Comparison of ENCODE assay signal across 9 cellular contexts in the genomic region with DNA sequence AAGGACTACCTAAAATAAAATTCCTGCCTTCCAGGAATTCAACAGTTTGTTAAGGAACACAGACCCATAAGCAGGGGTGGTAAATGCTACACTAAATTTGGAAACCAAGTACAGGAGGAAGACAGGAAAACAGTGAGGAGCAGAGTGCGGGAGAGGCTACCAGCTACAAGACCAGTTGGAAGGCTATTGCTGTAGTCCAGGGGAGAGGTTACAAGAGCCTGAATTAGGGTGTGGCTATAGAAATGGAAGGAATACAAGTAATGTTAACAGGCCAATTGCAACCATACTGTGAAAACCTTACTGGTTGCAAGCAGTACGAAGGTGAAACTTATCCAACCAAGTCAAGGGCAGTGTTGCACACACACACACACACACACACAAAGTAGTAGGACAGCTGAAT. TPM values are rescaled to one million over a fixed set of nuclear protein-coding genes. Genes with fewer than 3 reads are reported as not detected.
DNase-seq lines count a peak whose midpoint lies in the region; ATAC-seq and TF ChIP-seq lines count a peak whose summit lies in the region.
"Had no signal": no experiment of that assay in that cellular context is flagged by ENCODE, and none has a peak within 500 bp of the region (broad histone marks: within the 10 kb centered on the region; RNA-seq: fewer than 3 reads in every experiment).

No MANE protein-coding gene starts in this region.

- H3K4me1 Mint-ChIP-seq in IgD-negative memory B cell: peaks cover 21 to 26% (median 25%) of the 10 kb centered on the region in 3 donors

- no peak for TF ChIP-seq CTCF in brain microvascular endothelial cell (IDR thresholded peaks at IDR 0.05; ENCODE audit: low read depth, low read length, missing control alignments)

- ATAC-seq in GM19467 (IDR thresholded peaks at IDR 0.05; ENCODE audit: unreplicated experiment): no peak
- no peak for ATAC-seq in GM21717 (IDR thresholded peaks at IDR 0.05; ENCODE audit: unreplicated experiment)

- in situ Hi-C loops in brain microvascular endothelial cell (cut with HindIII; ENCODE audit: low pct_ligation_motif_present, low sequenced_read_pairs): no loop called here

- peak overlapping the region; percentile 96 for H3K4me2 ChIP-seq in BLaER1

- peaks cover 10% of the 10 kb centered on the region for H3K27me3 Mint-ChIP-seq in IgD-negative memory B cell

- H3K27ac Mint-ChIP-seq in IgD-negative memory B cell: peak overlapping the region in 1 of 3 donors; percentile 56

- H3K36me3 ChIP-seq in BLaER1 (peaks cover 19% of the 10 kb centered on the region), brain microvascular endothelial cell (replicated peaks) (no peaks in the 10 kb centered on the region), muscle layer of duodenum (ENCODE audit: control insufficient read depth in 1 of 2, insufficient read depth in 2 of 2, low read length in 2 of 2) (peaks cover 0 to 14% of the 10 kb centered on the region in 2 donors)

- peak overlapping the region in 3 of 4 donors; percentile 94 to 97 (median 96) for H3K4me3 Mint-ChIP-seq in IgD-negative memory B cell

- DNase-seq in brain microvascular endothelial cell: no peak
- DNase-seq in stimulated activated naive CD4-positive, alpha-beta T cell treated with Interleukin-2 at 50 U/mL for 16 hours (lab: John Stamatoyannopoulos, UW): no peak
- no peak for DNase-seq in A172 (ENCODE audit: low spot score)
- DNase-seq: NCI-H524 treated with DMSO at 0.1 percent for 48 hours had no signal

- H4K20me1 ChIP-seq in BLaER1: peaks cover 36% of the 10 kb centered on the region

- H3K4me1 ChIP-seq in BLaER1 (peaks cover 22% of the 10 kb centered on the region), muscle layer of duodenum (ENCODE audit: control insufficient read depth in 1 of 2, insufficient read depth in 2 of 2, low read length in 2 of 2) (peaks cover 13 to 19% of the 10 kb centered on the region in 2 donors)

- H3K27me3 ChIP-seq in BLaER1: no peaks in the 10 kb centered on the region
- H3K27me3 ChIP-seq in brain microvascular endothelial cell (replicated peaks): no peaks in the 10 kb centered on the region
- no peaks in the 10 kb centered on the region for H3K27me3 ChIP-seq in muscle layer of duodenum (ENCODE audit: low read depth, low read length)

- H3K9me3 Mint-ChIP-seq in IgD-negative memory B cell: no peaks in the 10 kb centered on the region

- H3K4me3 ChIP-seq in BLaER1 (peak overlapping the region; percentile 94; the same call in 1 of the 2 replicates), brain microvascular endothelial cell (ENCODE audit: low read depth, low read length) (peak overlapping the region; percentile 91), muscle layer of duodenum (ENCODE audit: low read depth in 1 of 2, low read length in 2 of 2) (peak overlapping the region; percentile 77 to 97)

- H3K9ac ChIP-seq in BLaER1: no peak overlapping the region

- H3K36me3 Mint-ChIP-seq in IgD-negative memory B cell: peaks cover 4% of the 10 kb centered on the region

- H3K9me3 ChIP-seq in BLaER1: no peaks in the 10 kb centered on the region
- no peaks in the 10 kb centered on the region for H3K9me3 ChIP-seq in muscle layer of duodenum (ENCODE audit: control insufficient read depth in 1 of 2, low read length in 2 of 2)

- H3K27ac ChIP-seq in BLaER1 (no peak overlapping the region), brain microvascular endothelial cell (no peak overlapping the region), muscle layer of duodenum (ENCODE audit: low read length) (no peak overlapping the region)

RNA-seq across cellular contexts. Expression of gene ARMC8, which starts 0.9 kb away (rescaled TPM):
- polyA plus RNA-seq in IgD-negative memory B cell: 42.6 TPM
- 45.7 and 65.1 TPM in 2 replicates for total RNA-seq in A172 (2014; rRNA removed; shearing (Covaris generic))

RNA-seq across cellular contexts. Expression of gene DBR1, which starts 11.5 kb away (rescaled TPM):
- polyA plus RNA-seq in IgD-negative memory B cell: 12.9 TPM
- total RNA-seq in A172 (2014; rRNA removed; shearing (Covaris generic)): 32.2 and 42.6 TPM in 2 replicates

RNA-seq across cellular contexts. Expression of gene A4GNT, which starts 54.0 kb away (rescaled TPM):
- polyA plus RNA-seq in IgD-negative memory B cell: not detected
- total RNA-seq in A172 (2014; rRNA removed; shearing (Covaris generic)): not detected in 2 replicates
